Comparison of ENCODE assay signal across 13 cellular contexts in genomic region chr12:49744363-49744885, GRCh38. TPM values are rescaled to one million over a fixed set of nuclear protein-coding genes. Genes with fewer than 3 reads are reported as not detected.
DNase-seq lines count a peak whose midpoint lies in the region; ATAC-seq and TF ChIP-seq lines count a peak whose summit lies in the region.
"Had no signal": no experiment of that assay in that cellular context is flagged by ENCODE, and none has a peak within 500 bp of the region (broad histone marks: within the 10 kb centered on the region; RNA-seq: fewer than 3 reads in every experiment).

No MANE protein-coding gene starts in this region.

- peak overlapping the region; percentile 95 for H3K27ac Mint-ChIP-seq in activated T-cell treated with anti-CD3 and anti-CD28 coated beads, Interleukin-2, amount 50 U/mL, for 72 hours
- H3K27ac Mint-ChIP-seq in activated B cell treated with CpG ODN at 0.5 μM for 24 hours (peak overlapping the region; percentile 6), immature natural killer cell (peak overlapping the region; percentile 83 to 100 (median 94))
- peak overlapping the region; percentile 1 for H3K27ac Mint-ChIP-seq in stimulated activated naive B cell treated with anti-CD40 and anti-IgM and Interleukin-4, amounts not matched to agents 10 μg/mL and 1 μg/mL and 100 μg/mL, for 72 hours

- no peak for DNase-seq in activated T-cell treated with anti-CD3 and anti-CD28 coated beads, Interleukin-2, amount 50 U/mL, for 72 hours
- DNase-seq in activated T-cell treated with anti-CD3 and anti-CD28 coated beads for 4 hours (no peak), activated B cell treated with CpG ODN at 0.5 μM for 24 hours (no peak), immature natural killer cell (no peak), NCI-H1436 treated with DMSO at 0.1 percent for 48 hours (lab: John Stamatoyannopoulos, UW) (no peak)
- DNase-seq in stimulated activated naive B cell treated with anti-CD40 and anti-IgM and Interleukin-4, amounts not matched to agents 10 μg/mL and 1 μg/mL and 100 μg/mL, for 72 hours: no peak
- no peak for DNase-seq in activated CD4-positive, CD25-positive, alpha-beta regulatory T cell treated with anti-CD3 and anti-CD28 coated beads, Interleukin-2, amount 50 U/mL, for 72 hours
- DNase-seq: caudate nucleus; NCI-H1694 treated with DMSO at 0.1 percent for 48 hours; NK-92 treated with Interleukin-12 subunit alpha and Interleukin-12 subunit beta, amount 100 ng/mL, for 24 hours; stimulated activated CD4-positive, alpha-beta T cell treated with anti-CD3 and anti-CD28 coated beads, Interleukin-4, amount 100 ng/mL, for 24 hours; testis had no signal

- H3K4me1 Mint-ChIP-seq in activated T-cell treated with anti-CD3 and anti-CD28 coated beads, Interleukin-2, amount 50 U/mL, for 72 hours (ENCODE audit: low read depth): peaks cover 75% of the 10 kb centered on the region
- peaks cover 77% of the 10 kb centered on the region for H3K4me1 Mint-ChIP-seq in activated B cell treated with CpG ODN at 0.5 μM for 24 hours
- H3K4me1 Mint-ChIP-seq in immature natural killer cell: peaks cover 74 to 85% of the 10 kb centered on the region in 2 donors
- H3K4me1 Mint-ChIP-seq in stimulated activated naive B cell treated with anti-CD40 and anti-IgM and Interleukin-4, amounts not matched to agents 10 μg/mL and 1 μg/mL and 100 μg/mL, for 72 hours: peaks cover 19 to 56% of the 10 kb centered on the region in 2 donors

- no peak for ATAC-seq in activated T-cell treated with anti-CD3 and anti-CD28 coated beads, Interleukin-2, amount 50 U/mL, for 72 hours (replicated peaks in 1 of 2)
- ATAC-seq in activated B cell treated with CpG ODN at 0.5 μM for 24 hours (ENCODE audit: low read depth) (no peak), GM18907 (IDR thresholded peaks at IDR 0.05; ENCODE audit: unreplicated experiment) (no peak)
- no peak for ATAC-seq in stimulated activated naive B cell treated with anti-CD40 and anti-IgM and Interleukin-4, amounts not matched to agents 10 μg/mL and 1 μg/mL and 100 μg/mL, for 72 hours (replicated peaks)

- no peak for TF ChIP-seq CTCF in activated B cell treated with CpG ODN at 0.5 μM for 24 hours (IDR thresholded peaks at IDR 0.05)

- POLR2A ChIA-PET in activated B cell treated with CpG ODN at 0.5 μM for 24 hours (lab: Charles Lee): no interaction called here

- peak overlapping the region; percentile 59 to 88 for H3K4me3 Mint-ChIP-seq in activated T-cell treated with anti-CD3 and anti-CD28 coated beads, Interleukin-2, amount 50 U/mL, for 72 hours
- H3K4me3 Mint-ChIP-seq in activated B cell treated with CpG ODN at 0.5 μM for 24 hours (peak overlapping the region; percentile 5), immature natural killer cell (peak overlapping the region in 4 of 5 donors; percentile 22 to 99 (median 63))
- no peak overlapping the region for H3K4me3 Mint-ChIP-seq in stimulated activated naive B cell treated with anti-CD40 and anti-IgM and Interleukin-4, amounts not matched to agents 10 μg/mL and 1 μg/mL and 100 μg/mL, for 72 hours

- intact Hi-C loops in activated B cell treated with CpG ODN at 0.5 μM for 24 hours (cut with micrococcal nuclease): no loop called here

- no peaks in the 10 kb centered on the region for H3K27me3 Mint-ChIP-seq in activated T-cell treated with anti-CD3 and anti-CD28 coated beads, Interleukin-2, amount 50 U/mL, for 72 hours (ENCODE audit: low read depth)
- H3K27me3 Mint-ChIP-seq in activated B cell treated with CpG ODN at 0.5 μM for 24 hours (no peaks in the 10 kb centered on the region), immature natural killer cell (ENCODE audit: low read depth in 3 of 3) (peaks cover 11 to 19% (median 12%) of the 10 kb centered on the region in 3 donors)
- no peaks in the 10 kb centered on the region for H3K27me3 Mint-ChIP-seq in stimulated activated naive B cell treated with anti-CD40 and anti-IgM and Interleukin-4, amounts not matched to agents 10 μg/mL and 1 μg/mL and 100 μg/mL, for 72 hours

- no peaks in the 10 kb centered on the region for H3K9me3 Mint-ChIP-seq in activated T-cell treated with anti-CD3 and anti-CD28 coated beads, Interleukin-2, amount 50 U/mL, for 72 hours
- no peaks in the 10 kb centered on the region for H3K9me3 Mint-ChIP-seq in activated B cell treated with CpG ODN at 0.5 μM for 24 hours
- H3K9me3 Mint-ChIP-seq in immature natural killer cell: peaks cover 0 to 2% (median 0%) of the 10 kb centered on the region in 6 donors
- no peaks in the 10 kb centered on the region for H3K9me3 Mint-ChIP-seq in stimulated activated naive B cell treated with anti-CD40 and anti-IgM and Interleukin-4, amounts not matched to agents 10 μg/mL and 1 μg/mL and 100 μg/mL, for 72 hours

- CTCF ChIA-PET in activated B cell treated with CpG ODN at 0.5 μM for 24 hours (lab: Charles Lee): interaction anchor here (0.6 to 1.2 kb wide), 3 partner anchors 19 to 108 kb away, joined by 3 to 6 read pairs (median 4); no protein-coding TSS in a partner anchor

- H3K36me3 Mint-ChIP-seq in activated T-cell treated with anti-CD3 and anti-CD28 coated beads, Interleukin-2, amount 50 U/mL, for 72 hours (ENCODE audit: insufficient read depth in 2 of 2): peaks cover 21 to 40% of the 10 kb centered on the region in 2 donors
- H3K36me3 Mint-ChIP-seq in activated B cell treated with CpG ODN at 0.5 μM for 24 hours (ENCODE audit: low read depth): peaks cover 48% of the 10 kb centered on the region
- no peaks in the 10 kb centered on the region for H3K36me3 Mint-ChIP-seq in immature natural killer cell
- H3K36me3 Mint-ChIP-seq in stimulated activated naive B cell treated with anti-CD40 and anti-IgM and Interleukin-4, amounts not matched to agents 10 μg/mL and 1 μg/mL and 100 μg/mL, for 72 hours: peaks cover 25 to 35% of the 10 kb centered on the region in 2 donors

RNA-seq across cellular contexts. Expression of gene TMBIM6, which starts 3.1 kb away (rescaled TPM):
- total RNA-seq in activated T-cell treated with anti-CD3 and anti-CD28 coated beads, Interleukin-2, amount 50 U/mL, for 72 hours: 100 to 1,000 TPM; 755 to 785 TPM
- 355 and 366 TPM in 2 replicates for total RNA-seq in activated B cell treated with CpG ODN at 0.5 μM for 24 hours
- 1,000 to 10,000 TPM in 2 of 3 donors, 100 to 1,000 TPM in 1; 982 to 1,961 (median 1,202) TPM for polyA plus RNA-seq in immature natural killer cell

RNA-seq across cellular contexts. Expression of gene FMNL3, which starts 37.2 kb away (rescaled TPM):
- total RNA-seq in activated T-cell treated with anti-CD3 and anti-CD28 coated beads, Interleukin-2, amount 50 U/mL, for 72 hours: 10 to 100 TPM; 40.6 to 42.0 TPM
- total RNA-seq in activated B cell treated with CpG ODN at 0.5 μM for 24 hours: 74.7 and 84.3 TPM in 2 replicates
- polyA plus RNA-seq in immature natural killer cell: 10 to 100 TPM; 11.0 to 22.7 (median 12.6) TPM

Comparison
In these comparisons a context has a peak if more than half of its experiments do, and no peak if none do; other contexts are left out.
1. H3K27ac Mint-ChIP-seq: peak in every context shown above with its lines; median percentile 95 in activated T-cell treated with anti-CD3 and anti-CD28 coated beads, Interleukin-2, amount 50 U/mL, for 72 hours; 94 in immature natural killer cell; 6 in activated B cell treated with CpG ODN at 0.5 μM for 24 hours; 1 in stimulated activated naive B cell treated with anti-CD40 and anti-IgM and Interleukin-4, amounts not matched to agents 10 μg/mL and 1 μg/mL and 100 μg/mL, for 72 hours.
2. H3K4me3 Mint-ChIP-seq: peak in activated T-cell treated with anti-CD3 and anti-CD28 coated beads, Interleukin-2, amount 50 U/mL, for 72 hours (2 of 2), activated B cell treated with CpG ODN at 0.5 μM for 24 hours (single experiment) and immature natural killer cell (4 of 5); none in stimulated activated naive B cell treated with anti-CD40 and anti-IgM and Interleukin-4, amounts not matched to agents 10 μg/mL and 1 μg/mL and 100 μg/mL, for 72 hours (0 of 2).